Comparison of ENCODE assay signal across 1 cellular context in genomic region chr6:13412639-13413465, GRCh38.
A peak's percentile ranks its signal among the peaks of the same experiment; 100 is the strongest.
TF ChIP-seq lines count a peak whose summit lies in the region.

No MANE protein-coding gene starts in this region.

TF ChIP-seq in HepG2, 621 proteins besides CTCF, POLR2A, EP300 and RAD21 (continued from another document and continues in another):
- TF ChIP-seq ZSCAN22 (CRISPR knock-in tag; IDR thresholded peaks at IDR 0.05) = no peak
- no peak for TF ChIP-seq ZNF670 (CRISPR knock-in tag; IDR thresholded peaks at IDR 0.05; ENCODE audit: borderline replicate concordance)
- TF ChIP-seq, protein P1, sequence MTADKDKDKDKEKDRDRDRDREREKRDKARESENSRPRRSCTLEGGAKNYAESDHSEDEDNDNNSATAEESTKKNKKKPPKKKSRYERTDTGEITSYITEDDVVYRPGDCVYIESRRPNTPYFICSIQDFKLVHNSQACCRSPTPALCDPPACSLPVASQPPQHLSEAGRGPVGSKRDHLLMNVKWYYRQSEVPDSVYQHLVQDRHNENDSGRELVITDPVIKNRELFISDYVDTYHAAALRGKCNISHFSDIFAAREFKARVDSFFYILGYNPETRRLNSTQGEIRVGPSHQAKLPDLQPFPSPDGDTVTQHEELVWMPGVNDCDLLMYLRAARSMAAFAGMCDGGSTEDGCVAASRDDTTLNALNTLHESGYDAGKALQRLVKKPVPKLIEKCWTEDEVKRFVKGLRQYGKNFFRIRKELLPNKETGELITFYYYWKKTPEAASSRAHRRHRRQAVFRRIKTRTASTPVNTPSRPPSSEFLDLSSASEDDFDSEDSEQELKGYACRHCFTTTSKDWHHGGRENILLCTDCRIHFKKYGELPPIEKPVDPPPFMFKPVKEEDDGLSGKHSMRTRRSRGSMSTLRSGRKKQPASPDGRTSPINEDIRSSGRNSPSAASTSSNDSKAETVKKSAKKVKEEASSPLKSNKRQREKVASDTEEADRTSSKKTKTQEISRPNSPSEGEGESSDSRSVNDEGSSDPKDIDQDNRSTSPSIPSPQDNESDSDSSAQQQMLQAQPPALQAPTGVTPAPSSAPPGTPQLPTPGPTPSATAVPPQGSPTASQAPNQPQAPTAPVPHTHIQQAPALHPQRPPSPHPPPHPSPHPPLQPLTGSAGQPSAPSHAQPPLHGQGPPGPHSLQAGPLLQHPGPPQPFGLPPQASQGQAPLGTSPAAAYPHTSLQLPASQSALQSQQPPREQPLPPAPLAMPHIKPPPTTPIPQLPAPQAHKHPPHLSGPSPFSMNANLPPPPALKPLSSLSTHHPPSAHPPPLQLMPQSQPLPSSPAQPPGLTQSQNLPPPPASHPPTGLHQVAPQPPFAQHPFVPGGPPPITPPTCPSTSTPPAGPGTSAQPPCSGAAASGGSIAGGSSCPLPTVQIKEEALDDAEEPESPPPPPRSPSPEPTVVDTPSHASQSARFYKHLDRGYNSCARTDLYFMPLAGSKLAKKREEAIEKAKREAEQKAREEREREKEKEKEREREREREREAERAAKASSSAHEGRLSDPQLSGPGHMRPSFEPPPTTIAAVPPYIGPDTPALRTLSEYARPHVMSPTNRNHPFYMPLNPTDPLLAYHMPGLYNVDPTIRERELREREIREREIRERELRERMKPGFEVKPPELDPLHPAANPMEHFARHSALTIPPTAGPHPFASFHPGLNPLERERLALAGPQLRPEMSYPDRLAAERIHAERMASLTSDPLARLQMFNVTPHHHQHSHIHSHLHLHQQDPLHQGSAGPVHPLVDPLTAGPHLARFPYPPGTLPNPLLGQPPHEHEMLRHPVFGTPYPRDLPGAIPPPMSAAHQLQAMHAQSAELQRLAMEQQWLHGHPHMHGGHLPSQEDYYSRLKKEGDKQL (CRISPR knock-in tag; IDR thresholded peaks at IDR 0.05; ENCODE audit: low read depth) = no peak
- TF ChIP-seq ZSCAN5A (CRISPR knock-in tag; IDR thresholded peaks at IDR 0.05; ENCODE audit: borderline replicate concordance) = 0 out of 2 replicates have a peak, but pooled peaks have one; percentile 49
- no peak for TF ChIP-seq ZNF75D (CRISPR knock-in tag; IDR thresholded peaks at IDR 0.05; ENCODE audit: borderline replicate concordance)
- no peak for TF ChIP-seq ZNF678 (CRISPR knock-in tag; IDR thresholded peaks at IDR 0.05)
- no peak for TF ChIP-seq FOSL1 (CRISPR knock-in tag; IDR thresholded peaks at IDR 0.05; ENCODE audit: borderline replicate concordance)
- no peak for TF ChIP-seq CSRNP2 (CRISPR knock-in tag; conservative IDR thresholded peaks at IDR 0.05; ENCODE audit: low read depth)
- TF ChIP-seq ATF1 (CRISPR knock-in tag; IDR thresholded peaks at IDR 0.05) = no peak
- no peak for TF ChIP-seq ZNF572 (CRISPR knock-in tag; IDR thresholded peaks at IDR 0.05)
- no peak for TF ChIP-seq CREB3 (CRISPR knock-in tag; IDR thresholded peaks at IDR 0.05)
- TF ChIP-seq ZSCAN20 (CRISPR knock-in tag; IDR thresholded peaks at IDR 0.05; ENCODE audit: borderline replicate concordance) = no peak
- TF ChIP-seq ZNF362 (CRISPR knock-in tag; IDR thresholded peaks at IDR 0.05; ENCODE audit: borderline replicate concordance) = no peak
- TF ChIP-seq SMAD1 (CRISPR knock-in tag; IDR thresholded peaks at IDR 0.05; ENCODE audit: borderline replicate concordance, low read depth) = 0 out of 2 replicates have a peak, but pooled peaks have one; percentile 71
- TF ChIP-seq RNF2 (conservative IDR thresholded peaks at IDR 0.05; ENCODE audit: low read depth) = no peak
- no peak for TF ChIP-seq ZBTB1 (CRISPR knock-in tag; IDR thresholded peaks at IDR 0.05; ENCODE audit: borderline replicate concordance)
- TF ChIP-seq SALL1 (CRISPR knock-in tag; IDR thresholded peaks at IDR 0.05) = peak; percentile 74
- TF ChIP-seq, protein P2, sequence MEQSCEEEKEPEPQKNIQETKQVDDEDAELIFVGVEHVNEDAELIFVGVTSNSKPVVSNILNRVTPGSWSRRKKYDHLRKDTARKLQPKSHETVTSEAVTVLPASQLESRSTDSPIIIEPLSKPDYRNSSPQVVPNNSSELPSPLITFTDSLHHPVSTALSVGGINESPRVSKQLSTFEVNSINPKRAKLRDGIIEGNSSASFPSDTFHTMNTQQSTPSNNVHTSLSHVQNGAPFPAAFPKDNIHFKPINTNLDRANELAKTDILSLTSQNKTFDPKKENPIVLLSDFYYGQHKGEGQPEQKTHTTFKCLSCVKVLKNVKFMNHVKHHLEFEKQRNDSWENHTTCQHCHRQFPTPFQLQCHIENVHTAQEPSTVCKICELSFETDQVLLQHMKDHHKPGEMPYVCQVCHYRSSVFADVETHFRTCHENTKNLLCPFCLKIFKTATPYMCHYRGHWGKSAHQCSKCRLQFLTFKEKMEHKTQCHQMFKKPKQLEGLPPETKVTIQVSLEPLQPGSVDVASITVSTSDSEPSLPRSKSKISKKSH (CRISPR knock-in tag; IDR thresholded peaks at IDR 0.05; ENCODE audit: borderline replicate concordance) = no peak; the same call in 1 of the 2 replicates
- TF ChIP-seq LCORL (IDR thresholded peaks at IDR 0.05) = no peak
- no peak; the same call in none of the 2 replicates for TF ChIP-seq LCORL (CRISPR knock-in tag; IDR thresholded peaks at IDR 0.05)
- no peak for TF ChIP-seq TFE3 (CRISPR knock-in tag; IDR thresholded peaks at IDR 0.05)
- TF ChIP-seq, protein P3, sequence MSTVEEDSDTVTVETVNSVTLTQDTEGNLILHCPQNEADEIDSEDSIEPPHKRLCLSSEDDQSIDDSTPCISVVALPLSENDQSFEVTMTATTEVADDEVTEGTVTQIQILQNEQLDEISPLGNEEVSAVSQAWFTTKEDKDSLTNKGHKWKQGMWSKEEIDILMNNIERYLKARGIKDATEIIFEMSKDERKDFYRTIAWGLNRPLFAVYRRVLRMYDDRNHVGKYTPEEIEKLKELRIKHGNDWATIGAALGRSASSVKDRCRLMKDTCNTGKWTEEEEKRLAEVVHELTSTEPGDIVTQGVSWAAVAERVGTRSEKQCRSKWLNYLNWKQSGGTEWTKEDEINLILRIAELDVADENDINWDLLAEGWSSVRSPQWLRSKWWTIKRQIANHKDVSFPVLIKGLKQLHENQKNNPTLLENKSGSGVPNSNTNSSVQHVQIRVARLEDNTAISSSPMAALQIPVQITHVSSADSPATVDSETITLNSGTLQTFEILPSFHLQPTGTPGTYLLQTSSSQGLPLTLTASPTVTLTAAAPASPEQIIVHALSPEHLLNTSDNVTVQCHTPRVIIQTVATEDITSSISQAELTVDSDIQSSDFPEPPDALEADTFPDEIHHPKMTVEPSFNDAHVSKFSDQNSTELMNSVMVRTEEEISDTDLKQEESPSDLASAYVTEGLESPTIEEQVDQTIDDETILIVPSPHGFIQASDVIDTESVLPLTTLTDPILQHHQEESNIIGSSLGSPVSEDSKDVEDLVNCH (CRISPR knock-in tag; IDR thresholded peaks at IDR 0.05) = no peak
- TF ChIP-seq BORCS8-MEF2B (CRISPR knock-in tag; IDR thresholded peaks at IDR 0.05) = peak; percentile 69; the same call in 1 of the 2 replicates
- no peak for TF ChIP-seq REL (CRISPR knock-in tag; conservative IDR thresholded peaks at IDR 0.05)
- peak; percentile 6 for TF ChIP-seq ZNF781 (CRISPR knock-in tag; IDR thresholded peaks at IDR 0.05; ENCODE audit: borderline replicate concordance, not compliant biosample characterization)
- no peak for TF ChIP-seq BRCA1 (CRISPR knock-in tag; IDR thresholded peaks at IDR 0.05)
- no peak for TF ChIP-seq ZFP36L2 (CRISPR knock-in tag; IDR thresholded peaks at IDR 0.05)
- no peak for TF ChIP-seq MAFG (CRISPR knock-in tag; IDR thresholded peaks at IDR 0.05)
- no peak for TF ChIP-seq HNRNPK (IDR thresholded peaks at IDR 0.05; ENCODE audit: low read depth, low read length, poor library complexity, severe bottlenecking)
- TF ChIP-seq, protein P4, sequence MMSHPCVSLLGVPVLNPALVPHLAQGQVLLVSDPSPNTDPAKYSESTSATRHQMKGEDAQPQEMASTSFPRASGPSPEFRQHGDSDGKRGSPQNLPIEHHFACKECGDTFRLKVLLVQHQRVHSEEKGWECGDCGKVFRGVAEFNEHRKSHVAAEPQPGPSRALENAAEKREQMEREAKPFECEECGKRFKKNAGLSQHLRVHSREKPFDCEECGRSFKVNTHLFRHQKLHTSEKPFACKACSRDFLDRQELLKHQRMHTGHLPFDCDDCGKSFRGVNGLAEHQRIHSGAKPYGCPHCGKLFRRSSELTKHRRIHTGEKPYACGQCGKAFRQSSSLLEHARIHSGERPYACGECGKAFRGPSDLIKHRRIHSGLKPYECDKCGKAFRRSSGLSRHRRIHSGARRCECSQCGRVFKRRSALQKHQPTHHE (CRISPR knock-in tag; IDR thresholded peaks at IDR 0.05; ENCODE audit: borderline replicate concordance) = no peak
- TF ChIP-seq RFXAP (CRISPR knock-in tag; IDR thresholded peaks at IDR 0.05; ENCODE audit: borderline replicate concordance) = no peak
- TF ChIP-seq REPIN1 (CRISPR knock-in tag; IDR thresholded peaks at IDR 0.05; ENCODE audit: borderline replicate concordance, low read depth) = peak; percentile 80; the same call in 1 of the 2 replicates
- no peak for TF ChIP-seq NFE2L2 (IDR thresholded peaks at IDR 0.05; ENCODE audit: low read length)
- TF ChIP-seq ZNF343 (CRISPR knock-in tag; IDR thresholded peaks at IDR 0.05) = no peak
- no peak for TF ChIP-seq ZNF543 (CRISPR knock-in tag; IDR thresholded peaks at IDR 0.05)
- no peak for TF ChIP-seq RARG (CRISPR knock-in tag; IDR thresholded peaks at IDR 0.05; ENCODE audit: low read depth)
- TF ChIP-seq ZSCAN31 (CRISPR knock-in tag; IDR thresholded peaks at IDR 0.05; ENCODE audit: low read depth) = peak; percentile 44; the same call in 1 of the 2 replicates
- TF ChIP-seq MLXIP (CRISPR knock-in tag; IDR thresholded peaks at IDR 0.05; ENCODE audit: borderline replicate concordance) = no peak
- TF ChIP-seq ZNF883 (CRISPR knock-in tag; IDR thresholded peaks at IDR 0.05; ENCODE audit: not compliant biosample characterization) = no peak
